Comparison of ENCODE assay signal across 27 cellular contexts in the genomic region with DNA sequence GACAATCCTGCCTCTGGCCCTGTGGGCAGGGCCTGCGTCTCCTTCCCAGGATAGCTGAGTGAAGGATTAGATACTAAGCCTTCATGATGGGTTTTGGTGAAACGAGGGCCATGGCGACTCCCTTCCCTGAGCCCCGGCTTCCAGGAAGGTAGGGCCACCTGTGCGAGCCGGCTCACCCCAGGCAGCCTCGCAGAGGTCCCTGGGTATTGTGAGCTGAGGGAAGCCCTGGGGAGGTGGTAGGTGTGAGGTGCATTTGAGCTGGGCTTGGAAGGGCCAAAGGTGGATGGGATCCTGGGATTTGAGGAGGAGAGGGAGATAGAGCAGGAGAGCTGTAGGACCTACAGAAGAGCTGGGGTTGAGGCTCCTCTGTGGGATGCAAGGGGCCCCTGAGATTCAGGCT. TPM values are rescaled to one million over a fixed set of nuclear protein-coding genes. Genes with fewer than 3 reads are reported as not detected.
DNase-seq lines count a peak whose midpoint lies in the region; ATAC-seq lines count a peak whose summit lies in the region.
"Had no signal": no experiment of that assay in that cellular context is flagged by ENCODE, and none has a peak within 500 bp of the region (broad histone marks: within the 10 kb centered on the region; RNA-seq: fewer than 3 reads in every experiment).

No MANE protein-coding gene starts in this region.

- no peaks in the 10 kb centered on the region for H4K20me1 ChIP-seq in BLaER1

- H3K27ac Mint-ChIP-seq in activated T-helper 1 cell treated with anti-CD3 and anti-CD28 coated beads, Interleukin-12 subunit alpha, Interleukin-12 subunit beta, Interleukin-2, Interleukin-4 antibody, amounts not matched to agents 30 ng/mL and 10 ng/mL and 1 ng/mL, durations not matched to agents 14 hours and 24 hours and 36 hours: peak overlapping the region; percentile 61
- H3K27ac Mint-ChIP-seq in naive thymus-derived CD8-positive, alpha-beta T cell: peak overlapping the region in 8 of 10 donors; percentile 19 to 90 (median 62)

- H3K4me3 Mint-ChIP-seq in activated T-helper 1 cell treated with anti-CD3 and anti-CD28 coated beads, Interleukin-12 subunit alpha, Interleukin-12 subunit beta, Interleukin-2, Interleukin-4 antibody, amounts not matched to agents 30 ng/mL and 10 ng/mL and 1 ng/mL, durations not matched to agents 14 hours and 24 hours and 36 hours: no peak overlapping the region
- H3K4me3 Mint-ChIP-seq in naive thymus-derived CD8-positive, alpha-beta T cell: no peak overlapping the region
- H3K4me3 Mint-ChIP-seq: brain, natural killer cell had no signal

- H3K4me1 ChIP-seq in BLaER1: peaks cover 75% of the 10 kb centered on the region
- H3K4me1 ChIP-seq: parathyroid adenoma, vagina had no signal

- peaks cover 8% of the 10 kb centered on the region for H3K36me3 Mint-ChIP-seq in activated T-helper 1 cell treated with anti-CD3 and anti-CD28 coated beads, Interleukin-12 subunit alpha, Interleukin-12 subunit beta, Interleukin-2, Interleukin-4 antibody, amounts not matched to agents 30 ng/mL and 10 ng/mL and 1 ng/mL, durations not matched to agents 14 hours and 24 hours and 36 hours (ENCODE audit: low read depth)
- peaks cover 0 to 29% (median 2%) of the 10 kb centered on the region in 3 donors for H3K36me3 Mint-ChIP-seq in naive thymus-derived CD8-positive, alpha-beta T cell
- H3K36me3 Mint-ChIP-seq: brain, natural killer cell had no signal

- no peaks in the 10 kb centered on the region for H3K9me3 ChIP-seq in BLaER1
- H3K9me3 ChIP-seq: adrenal gland, heart right ventricle, MG63, spleen, testis, vagina had no signal

- intact Hi-C loops in activated T-helper 1 cell treated with anti-CD3 and anti-CD28 coated beads, Interleukin-12 subunit alpha, Interleukin-12 subunit beta, Interleukin-2, Interleukin-4 antibody, amounts not matched to agents 30 ng/mL and 10 ng/mL and 1 ng/mL, durations not matched to agents 14 hours and 24 hours and 36 hours (cut with micrococcal nuclease): no loop called here

- no peaks in the 10 kb centered on the region for H3K9me3 Mint-ChIP-seq in activated T-helper 1 cell treated with anti-CD3 and anti-CD28 coated beads, Interleukin-12 subunit alpha, Interleukin-12 subunit beta, Interleukin-2, Interleukin-4 antibody, amounts not matched to agents 30 ng/mL and 10 ng/mL and 1 ng/mL, durations not matched to agents 14 hours and 24 hours and 36 hours
- no peaks in the 10 kb centered on the region for H3K9me3 Mint-ChIP-seq in naive thymus-derived CD8-positive, alpha-beta T cell
- H3K9me3 Mint-ChIP-seq: brain, natural killer cell had no signal

- ATAC-seq in naive thymus-derived CD8-positive, alpha-beta T cell: no peak
- no peak for ATAC-seq in HG02642 (IDR thresholded peaks at IDR 0.05; ENCODE audit: poor library complexity, unreplicated experiment)
- ATAC-seq in HG03135 (IDR thresholded peaks at IDR 0.05; ENCODE audit: unreplicated experiment): no peak
- ATAC-seq: heart right ventricle, natural killer cell, right cardiac atrium had no signal

- H3K27me3 ChIP-seq in BLaER1: no peaks in the 10 kb centered on the region
- no peaks in the 10 kb centered on the region for H3K27me3 ChIP-seq in H7 (ENCODE audit: control insufficient read depth, insufficient read depth, low read length)
- H3K27me3 ChIP-seq: adrenal gland, heart right ventricle, MG63, spleen, testis, vagina had no signal

- H3K4me1 Mint-ChIP-seq in activated T-helper 1 cell treated with anti-CD3 and anti-CD28 coated beads, Interleukin-12 subunit alpha, Interleukin-12 subunit beta, Interleukin-2, Interleukin-4 antibody, amounts not matched to agents 30 ng/mL and 10 ng/mL and 1 ng/mL, durations not matched to agents 14 hours and 24 hours and 36 hours (ENCODE audit: low read depth): no peaks in the 10 kb centered on the region
- H3K4me1 Mint-ChIP-seq in naive thymus-derived CD8-positive, alpha-beta T cell: peaks cover 5 to 16% (median 9%) of the 10 kb centered on the region in 4 donors

- H3K9ac ChIP-seq in BLaER1: no peak overlapping the region
- H3K9ac ChIP-seq: parathyroid adenoma had no signal

- POLR2A ChIA-PET in naive thymus-derived CD8-positive, alpha-beta T cell (lab: Charles Lee): no interaction called here

- DNase-seq in H7 (peak; percentile 51), MV-4-11 (lab: John Stamatoyannopoulos, UW) (no peak), DMS79 (lab: John Stamatoyannopoulos, UW) (no peak)
- no peak for DNase-seq in activated T-helper 1 cell treated with anti-CD3 and anti-CD28 coated beads, Interleukin-12 subunit alpha, Interleukin-12 subunit beta, Interleukin-2, Interleukin-4 antibody, amounts not matched to agents 30 ng/mL and 10 ng/mL and 1 ng/mL, durations not matched to agents 14 hours and 24 hours and 36 hours (ENCODE audit: low spot score)
- no peak for DNase-seq in naive thymus-derived CD8-positive, alpha-beta T cell
- DNase-seq: activated CD4-positive, alpha-beta T cell treated with anti-CD3 and anti-CD28 coated beads for 4 hours; adrenal gland; C1 segment of cervical spinal cord; heart right ventricle; MG63; natural killer cell; NCI-H1436 treated with DMSO at 0.1 percent for 48 hours; NCI-H446 treated with DMSO at 0.1 percent for 48 hours; PC-9; spleen; stimulated activated CD4-positive, alpha-beta T cell treated with anti-CD3 and anti-CD28 coated beads, Interleukin-2, amount 100 ng/mL, for 48 hours; stimulated activated naive CD4-positive, alpha-beta T cell; T-helper 1 cell; testis had no signal

- H3K4me2 ChIP-seq in BLaER1: 0 out of 2 replicates have a peak overlapping the region, but pooled peaks have one; percentile 82
- H3K4me2 ChIP-seq: PC-9 had no signal

- H3K36me3 ChIP-seq in BLaER1: peaks cover 33% of the 10 kb centered on the region
- H3K36me3 ChIP-seq in H7 (replicated peaks; ENCODE audit: control insufficient read depth, insufficient read depth, low read length): no peaks in the 10 kb centered on the region
- H3K36me3 ChIP-seq: adrenal gland, MG63, vagina had no signal

- H3K27ac ChIP-seq in BLaER1: no peak overlapping the region
- H3K27ac ChIP-seq: adrenal gland, heart right ventricle, parathyroid adenoma, PC-9, testis, vagina had no signal

- H3K27me3 Mint-ChIP-seq in activated T-helper 1 cell treated with anti-CD3 and anti-CD28 coated beads, Interleukin-12 subunit alpha, Interleukin-12 subunit beta, Interleukin-2, Interleukin-4 antibody, amounts not matched to agents 30 ng/mL and 10 ng/mL and 1 ng/mL, durations not matched to agents 14 hours and 24 hours and 36 hours (ENCODE audit: insufficient read depth): no peaks in the 10 kb centered on the region
- no peaks in the 10 kb centered on the region for H3K27me3 Mint-ChIP-seq in naive thymus-derived CD8-positive, alpha-beta T cell
- H3K27me3 Mint-ChIP-seq: brain had no signal

- no peak overlapping the region for H3K4me3 ChIP-seq in BLaER1
- H3K4me3 ChIP-seq in H7 (ENCODE audit: insufficient read depth, low read depth, low read length): no peak overlapping the region
- H3K4me3 ChIP-seq: adrenal gland, heart right ventricle, MG63, PC-9, spleen, testis, vagina had no signal

RNA-seq across cellular contexts. Expression of a gene that starts 6.5 kb away (rescaled TPM):
- total RNA-seq in H7 (2014; rRNA removed; shearing (Covaris generic)): 0.10 and 0.33 TPM in 2 replicates
- 0.13 and 0.34 TPM in 2 replicates for total RNA-seq in activated T-helper 1 cell treated with anti-CD3 and anti-CD28 coated beads, Interleukin-12 subunit alpha, Interleukin-12 subunit beta, Interleukin-2, Interleukin-4 antibody, amounts not matched to agents 30 ng/mL and 10 ng/mL and 1 ng/mL, durations not matched to agents 14 hours and 24 hours and 36 hours
- 1 to 10 TPM; 1.1 to 1.6 TPM for total RNA-seq in naive thymus-derived CD8-positive, alpha-beta T cell
- not detected for polyA plus RNA-seq in naive thymus-derived CD8-positive, alpha-beta T cell
- total RNA-seq: epithelial cell of proximal tubule, PC-9 had no signal

RNA-seq across cellular contexts. Expression of a gene that starts 29.9 kb away (rescaled TPM):
- 6.0 and 6.7 TPM in 2 replicates for total RNA-seq in H7 (2014; rRNA removed; shearing (Covaris generic))
- total RNA-seq in activated T-helper 1 cell treated with anti-CD3 and anti-CD28 coated beads, Interleukin-12 subunit alpha, Interleukin-12 subunit beta, Interleukin-2, Interleukin-4 antibody, amounts not matched to agents 30 ng/mL and 10 ng/mL and 1 ng/mL, durations not matched to agents 14 hours and 24 hours and 36 hours: 6.1 and 7.8 TPM in 2 replicates
- total RNA-seq in naive thymus-derived CD8-positive, alpha-beta T cell: 1 to 10 TPM; 5.0 to 5.3 TPM
- polyA plus RNA-seq in naive thymus-derived CD8-positive, alpha-beta T cell: 1 to 10 TPM in 1 of 3 donors, under 1 TPM in 2; 0.33 to 1.5 (median 0.77) TPM

RNA-seq across cellular contexts. Expression of a gene that starts 41.5 kb away (rescaled TPM):
- 5.7 and 5.8 TPM in 2 replicates for total RNA-seq in H7 (2014; rRNA removed; shearing (Covaris generic))
- 107 and 111 TPM in 2 replicates for total RNA-seq in activated T-helper 1 cell treated with anti-CD3 and anti-CD28 coated beads, Interleukin-12 subunit alpha, Interleukin-12 subunit beta, Interleukin-2, Interleukin-4 antibody, amounts not matched to agents 30 ng/mL and 10 ng/mL and 1 ng/mL, durations not matched to agents 14 hours and 24 hours and 36 hours
- 100 to 1,000 TPM; 140 to 144 TPM for total RNA-seq in naive thymus-derived CD8-positive, alpha-beta T cell
- polyA plus RNA-seq in naive thymus-derived CD8-positive, alpha-beta T cell: 10 to 100 TPM; 37.4 to 71.3 (median 47.7) TPM

Comparison
In these comparisons a context has a peak if more than half of its experiments do, and no peak if none do; other contexts are left out.
1. RNA of a gene that starts 41.5 kb away (total RNA-seq): 140 to 144 TPM in naive thymus-derived CD8-positive, alpha-beta T cell and 107 to 111 TPM in activated T-helper 1 cell treated with anti-CD3 and anti-CD28 coated beads, Interleukin-12 subunit alpha, Interleukin-12 subunit beta, Interleukin-2, Interleukin-4 antibody, amounts not matched to agents 30 ng/mL and 10 ng/mL and 1 ng/mL, durations not matched to agents 14 hours and 24 hours and 36 hours; 5.7 to 5.8 TPM in H7; every median in the first group is over 10 times any median in the second.